In genomic region chr10:70379581-70380176, GRCh38 we compare ENCODE assay signal across 9 cellular contexts. TPM values are rescaled to one million over a fixed set of nuclear protein-coding genes. Genes with fewer than 3 reads are reported as not detected.
DNase-seq lines count a peak whose midpoint lies in the region; ATAC-seq, FAIRE-seq and TF ChIP-seq lines count a peak whose summit lies in the region.
"Had no signal": no experiment of that assay in that cellular context is flagged by ENCODE, and none has a peak within 500 bp of the region (broad histone marks: within the 10 kb centered on the region; RNA-seq: fewer than 3 reads in every experiment).

No MANE protein-coding gene starts in this region.

- in situ Hi-C loops in Panc1 (cut with HindIII; ENCODE audit: low pct_unique_long_range_greater_than_20kb, low sequenced_read_pairs): no loop called here

- peak; percentile 94 for TF ChIP-seq CTCF in Panc1 (IDR thresholded peaks at IDR 0.05)

- intact Hi-C loops in Panc1 (cut with micrococcal nuclease; ENCODE audit: unreplicated experiment): no loop called here

- no peaks in the 10 kb centered on the region for H3K9me3 ChIP-seq in Panc1 (ENCODE audit: control insufficient read depth, insufficient read depth, low read depth, low read length)

- POLR2A ChIA-PET in Panc1 (lab: Charles Lee): no interaction called here

- no peaks in the 10 kb centered on the region for H3K36me3 ChIP-seq in Panc1 (ENCODE audit: control insufficient read depth, insufficient read depth, low read length)

- CTCF ChIA-PET in Panc1 (lab: Charles Lee): interaction anchor here (0.5 to 1.7 kb wide), 8 partner anchors 8 to 421 kb away, joined by 3 to 7 read pairs (median 4); no protein-coding TSS in a partner anchor

- peak overlapping the region; percentile 46; the same call in 1 of the 2 replicates for H3K27ac ChIP-seq in Panc1 (ENCODE audit: low read length)

- ATAC-seq in Panc1: no peak

- no peak for FAIRE-seq in urothelium cell line (lab: Jason Lieb, UNC)
- FAIRE-seq: endometrium had no signal

- H3K4me1 ChIP-seq in Panc1 (ENCODE audit: control insufficient read depth, insufficient read depth, low read length): peaks cover 57% of the 10 kb centered on the region

- no peaks in the 10 kb centered on the region for H3K27me3 ChIP-seq in Panc1 (ENCODE audit: control insufficient read depth, insufficient read depth, low read length)

- peak; percentile 6 for DNase-seq in stimulated activated CD4-positive, alpha-beta T cell treated with anti-CD3 and anti-CD28 coated beads, Interleukin-1b, Interleukin-23, amount 100 ng/mL, for 48 hours
- no peak for DNase-seq in stimulated activated CD4-positive, alpha-beta T cell treated with anti-CD3 and anti-CD28 coated beads, Interleukin-2, amount 100 ng/mL, for 48 hours
- DNase-seq in Panc1 (ENCODE audit: low read depth, low spot score) (no peak), germinal center (ENCODE audit: low spot score) (peak; percentile 70), NCI-H1092 treated with DMSO at 0.1 percent for 48 hours (lab: John Stamatoyannopoulos, UW) (no peak), urothelium cell line (ENCODE audit: low spot score) (no peak), SHP77 treated with DMSO at 0.1 percent for 48 hours (lab: John Stamatoyannopoulos, UW) (no peak), NCI-H774 (lab: John Stamatoyannopoulos, UW) (no peak)

- H3K4me3 ChIP-seq in Panc1 (ENCODE audit: low read depth in 2 of 2, low read length in 2 of 2): no peak overlapping the region

- BruUV-seq in Panc1 (replicated peaks; lab: Mats Ljungman, UMichigan): no TSS peak

RNA-seq across cellular contexts. Expression of gene LRRC20, which starts 2.7 kb away (rescaled TPM):
- 39.3 TPM for total RNA-seq in Panc1 (2021; ENCODE audit: unreplicated experiment)
- 48.6 TPM for polyA plus RNA-seq in Panc1 (2012; ENCODE audit: insufficient read length)

RNA-seq across cellular contexts. Expression of gene EIF4EBP2, which starts 24.3 kb away (rescaled TPM):
- 48.2 TPM for total RNA-seq in Panc1 (2021; ENCODE audit: unreplicated experiment)
- polyA plus RNA-seq in Panc1 (2012; ENCODE audit: insufficient read length): 18.0 TPM

Comparison
In these comparisons a context has a peak if more than half of its experiments do, and no peak if none do; other contexts are left out.
1. DNase-seq: peak in stimulated activated CD4-positive, alpha-beta T cell treated with anti-CD3 and anti-CD28 coated beads, Interleukin-1b, Interleukin-23, amount 100 ng/mL, for 48 hours (single experiment) and germinal center (single experiment); none in stimulated activated CD4-positive, alpha-beta T cell treated with anti-CD3 and anti-CD28 coated beads, Interleukin-2, amount 100 ng/mL, for 48 hours (0 of 2), Panc1 (single experiment), NCI-H1092 treated with DMSO at 0.1 percent for 48 hours (single experiment), urothelium cell line (single experiment), SHP77 treated with DMSO at 0.1 percent for 48 hours (single experiment) and NCI-H774 (single experiment).